Comparison of ENCODE assay signal across 2 cellular contexts in genomic region chr1:113934511-113935055, GRCh38.
TF ChIP-seq lines count a peak whose summit lies in the region.

No MANE protein-coding gene starts in this region.

TF ChIP-seq in HEK293T, 16 proteins besides CTCF, POLR2A, EP300 and RAD21:
- TF ChIP-seq CTBP1 (IDR thresholded peaks at IDR 0.05; ENCODE audit: borderline replicate concordance) (no peak), TARDBP (IDR thresholded peaks at IDR 0.05) (no peak), HDGF (IDR thresholded peaks at IDR 0.05; ENCODE audit: borderline replicate concordance) (no peak), ZNF384 (IDR thresholded peaks at IDR 0.05) (0 out of 2 replicates have a peak, but pooled peaks have one; percentile 36)

TF ChIP-seq in K562, 482 proteins besides CTCF, POLR2A, EP300 and RAD21:
- TF ChIP-seq ZNF384 (IDR thresholded peaks at IDR 0.05; ENCODE audit: low read depth, low read length), result peak; percentile 53; the same call in 1 of the 2 replicates
- TF ChIP-seq NCOA1 (IDR thresholded peaks at IDR 0.05; ENCODE audit: low read depth), result no peak
